1 cellular context compared by ENCODE assay signal in genomic region chr6:31559958-31560696, GRCh38.
TF ChIP-seq lines count a peak whose summit lies in the region.

No MANE protein-coding gene starts in this region.

TF ChIP-seq in K562, 482 proteins besides CTCF, POLR2A, EP300 and RAD21 (continued from another document and continues in another):
- no peak for TF ChIP-seq MTA1 (IDR thresholded peaks at IDR 0.05; ENCODE audit: borderline replicate concordance)
- peak; percentile 73; the same call in 1 of the 2 replicates for TF ChIP-seq ETV5 (CRISPR knock-in tag; IDR thresholded peaks at IDR 0.05; ENCODE audit: low read depth)
- TF ChIP-seq ZNF668 (CRISPR knock-in tag; IDR thresholded peaks at IDR 0.05), result no peak
- 0 out of 4 replicates have a peak, but pooled peaks of 1 of the 2 experiments have one; percentile 35 for TF ChIP-seq UBTF (IDR thresholded peaks at IDR 0.05; ENCODE audit: borderline replicate concordance in 1 of 2, low read depth in 2 of 2, low read length in 2 of 2)
- TF ChIP-seq TEAD1 (CRISPR knock-in tag; IDR thresholded peaks at IDR 0.05), result peak; percentile 61 to 77; a peak in 1 of 4 replicates
- no peak for TF ChIP-seq PKNOX1 (IDR thresholded peaks at IDR 0.05)
- TF ChIP-seq ZNF444 (CRISPR knock-in tag; IDR thresholded peaks at IDR 0.05), result no peak
- no peak for TF ChIP-seq XRCC4 (IDR thresholded peaks at IDR 0.05; ENCODE audit: extremely low read depth, insufficient read depth, insufficient read length)
- TF ChIP-seq SAFB2 (IDR thresholded peaks at IDR 0.05; ENCODE audit: borderline replicate concordance, low read depth, low read length, severe bottlenecking), result no peak
- peak; percentile 24 for TF ChIP-seq HMGN3 (IDR thresholded peaks at IDR 0.05; ENCODE audit: borderline replicate concordance, extremely low read depth, insufficient read length, low read depth, low read length)
- TF ChIP-seq ZFX (CRISPR knock-in tag; IDR thresholded peaks at IDR 0.05), result no peak
- TF ChIP-seq CCNT2 (IDR thresholded peaks at IDR 0.05; ENCODE audit: borderline replicate concordance, extremely low read depth, insufficient read length, low read depth, low read length), result peak; percentile 23
- no peak for TF ChIP-seq POLR2B (IDR thresholded peaks at IDR 0.05; ENCODE audit: low read depth, partially characterized antibody)
- TF ChIP-seq ZNF232 (CRISPR knock-in tag; IDR thresholded peaks at IDR 0.05), result no peak
- TF ChIP-seq ZNF77 (CRISPR knock-in tag; IDR thresholded peaks at IDR 0.05), result no peak
- TF ChIP-seq RNF2 (IDR thresholded peaks at IDR 0.05), result peak; percentile 90
- TF ChIP-seq E2F1 (CRISPR knock-in tag; IDR thresholded peaks at IDR 0.05), result no peak
- TF ChIP-seq ZNF354B (CRISPR knock-in tag; IDR thresholded peaks at IDR 0.05), result no peak
- TF ChIP-seq SAFB (IDR thresholded peaks at IDR 0.05; ENCODE audit: borderline replicate concordance, low read depth, low read length), result no peak
- TF ChIP-seq LARP7 (IDR thresholded peaks at IDR 0.05), result no peak
- no peak for TF ChIP-seq SIX5 (IDR thresholded peaks at IDR 0.05; ENCODE audit: borderline replicate concordance in 1 of 2, insufficient read depth in 1 of 2, low read depth in 1 of 2, low read length in 2 of 2)
- TF ChIP-seq STAT6 (CRISPR knock-in tag; IDR thresholded peaks at IDR 0.05), result no peak
- TF ChIP-seq NR2F6 (CRISPR knock-in tag; IDR thresholded peaks at IDR 0.05), result no peak
- TF ChIP-seq ZNF518B (CRISPR knock-in tag; IDR thresholded peaks at IDR 0.05), result no peak
- TF ChIP-seq CBFA2T2 (conservative IDR thresholded peaks at IDR 0.05), result peak; percentile 78
- no peak for TF ChIP-seq ATF2 (CRISPR knock-in tag; IDR thresholded peaks at IDR 0.05)
- no peak for TF ChIP-seq ZBTB5 (IDR thresholded peaks at IDR 0.05)
- no peak for TF ChIP-seq ZC3H11A (IDR thresholded peaks at IDR 0.05; ENCODE audit: low read depth, low read length)
- TF ChIP-seq TBP (optimal IDR thresholded peaks at IDR 0.05; ENCODE audit: low read depth, low read length), result no peak
- TF ChIP-seq HDAC1 (IDR thresholded peaks at IDR 0.05), result peak in 1 of 2 experiments; percentile 32; a peak in 2 of 4 replicates
- TF ChIP-seq NCOA4 (IDR thresholded peaks at IDR 0.05; ENCODE audit: partially characterized antibody), result no peak
- no peak for TF ChIP-seq ZNF23 (CRISPR knock-in tag; IDR thresholded peaks at IDR 0.05)
- TF ChIP-seq MCM2 (IDR thresholded peaks at IDR 0.05; ENCODE audit: low read depth), result no peak
- TF ChIP-seq ZBTB17 (CRISPR knock-in tag; IDR thresholded peaks at IDR 0.05), result no peak
- no peak for TF ChIP-seq EWSR1 (IDR thresholded peaks at IDR 0.05; ENCODE audit: borderline replicate concordance, low read depth, partially characterized antibody)
- no peak for TF ChIP-seq ZNF174 (CRISPR knock-in tag; IDR thresholded peaks at IDR 0.05)
- no peak for TF ChIP-seq GABPB2 (CRISPR knock-in tag; conservative IDR thresholded peaks at IDR 0.05)
- TF ChIP-seq FUS (optimal IDR thresholded peaks at IDR 0.05; ENCODE audit: low read depth, low read length), result no peak
- TF ChIP-seq ZNF512 (tag; IDR thresholded peaks at IDR 0.05), result no peak
- TF ChIP-seq CREB5 (CRISPR knock-in tag; IDR thresholded peaks at IDR 0.05), result no peak
- no peak for TF ChIP-seq NR3C1 (CRISPR knock-in tag; IDR thresholded peaks at IDR 0.05)
- TF ChIP-seq TFAM (CRISPR knock-in tag; conservative IDR thresholded peaks at IDR 0.05), result no peak
- no peak for TF ChIP-seq TCF15 (CRISPR knock-in tag; IDR thresholded peaks at IDR 0.05)
- TF ChIP-seq TCFL5 (CRISPR knock-in tag; conservative IDR thresholded peaks at IDR 0.05), result no peak
- no peak for TF ChIP-seq SAP30 (IDR thresholded peaks at IDR 0.05; ENCODE audit: borderline replicate concordance, insufficient read depth, low read depth, low read length, poor library complexity, severe bottlenecking)
- no peak for TF ChIP-seq MAFF (IDR thresholded peaks at IDR 0.05; ENCODE audit: low read length)
- TF ChIP-seq GABPB1 (CRISPR knock-in tag; IDR thresholded peaks at IDR 0.05), result 0 out of 2 replicates have a peak, but pooled peaks have one; percentile 19
- TF ChIP-seq ZBTB1 (CRISPR knock-in tag; IDR thresholded peaks at IDR 0.05; ENCODE audit: borderline replicate concordance, low read depth), result no peak
- 0 out of 2 replicates have a peak, but pooled peaks have one; percentile 30 for TF ChIP-seq NR4A1 (CRISPR knock-in tag; IDR thresholded peaks at IDR 0.05)
- TF ChIP-seq NR4A1 (tag; IDR thresholded peaks at IDR 0.05), result no peak
